28 cellular contexts compared by ENCODE assay signal in genomic region chr11:26578998-26579635, GRCh38. TPM values are rescaled to one million over a fixed set of nuclear protein-coding genes. Genes with fewer than 3 reads are reported as not detected.
A peak's percentile ranks its signal among the peaks of the same experiment; 100 is the strongest.
DNase-seq lines count a peak whose midpoint lies in the region; ATAC-seq, FAIRE-seq and TF ChIP-seq lines count a peak whose summit lies in the region.
"Had no signal": no experiment of that assay in that cellular context is flagged by ENCODE, and none has a peak within 500 bp of the region (broad histone marks: within the 10 kb centered on the region; RNA-seq: fewer than 3 reads in every experiment).

No MANE protein-coding gene starts in this region.

- POLR2A ChIA-PET in A549 (lab: Yijun Ruan, JAX), result no interaction called here
- POLR2A ChIA-PET in RWPE1 (lab: Yijun Ruan, JAX; ENCODE audit: low non-redundant PET), result no interaction called here

- CTCF ChIA-PET in A549 (lab: Yijun Ruan, JAX) (no interaction called here), RWPE1 (lab: Yijun Ruan, JAX) (interaction anchor here (0.5 to 0.6 kb wide), 3 partner anchors 42 to 735 kb away, joined by 3 to 7 read pairs (median 5); no protein-coding TSS in a partner anchor)

- H3K27ac ChIP-seq in A549, result no peak overlapping the region
- no peak overlapping the region for H3K27ac ChIP-seq in RWPE1
- H3K27ac ChIP-seq in hepatocyte, result peak overlapping the region; percentile 32
- H3K27ac ChIP-seq in heart left ventricle, result no peak overlapping the region
- H3K27ac ChIP-seq: brain microvascular endothelial cell, PC-9, prostate gland had no signal

- peaks cover 27% of the 10 kb centered on the region for H3K4me1 ChIP-seq in A549
- no peaks in the 10 kb centered on the region for H3K4me1 ChIP-seq in hepatocyte (ENCODE audit: insufficient read depth)
- H3K4me1 ChIP-seq in heart left ventricle, result no peaks in the 10 kb centered on the region
- H3K4me1 ChIP-seq: prostate gland had no signal

- H3K4me2 ChIP-seq in A549 (peak overlapping the region; percentile 37; the same call in 2 of the 3 replicates), hepatocyte (no peak overlapping the region)
- H3K4me2 ChIP-seq: PC-9 had no signal

- H3K4me3 ChIP-seq in A549, result no peak overlapping the region
- H3K4me3 ChIP-seq in epithelial cell of esophagus (ENCODE audit: low read length), result no peak overlapping the region
- H3K4me3 ChIP-seq in hepatocyte, result no peak overlapping the region
- no peak overlapping the region for H3K4me3 ChIP-seq in heart left ventricle
- H3K4me3 ChIP-seq: PC-9, prostate gland, skin epidermis had no signal

- H2AFZ ChIP-seq in hepatocyte, result no peak overlapping the region
- H2AFZ ChIP-seq: PC-9 had no signal

- TF ChIP-seq CTCF in A549 (IDR thresholded peaks at IDR 0.05) (no peak), RWPE1 (conservative IDR thresholded peaks at IDR 0.05; ENCODE audit: low read depth) (no peak), epithelial cell of esophagus (IDR thresholded peaks at IDR 0.05; ENCODE audit: insufficient read depth, low read depth, low read length, missing control alignments) (no peak), hepatocyte (IDR thresholded peaks at IDR 0.05; ENCODE audit: poor library complexity) (no peak), heart left ventricle (IDR thresholded peaks at IDR 0.05) (no peak)

- TF ChIP-seq RAD21 in A549 (conservative IDR thresholded peaks at IDR 0.05 in 1 of 2, IDR thresholded peaks at IDR 0.05 in 1 of 2), result no peak

- H3K9me2 ChIP-seq in hepatocyte (replicated peaks; ENCODE audit: insufficient read depth), result no peaks in the 10 kb centered on the region

- TF ChIP-seq POLR2A in A549 (IDR thresholded peaks at IDR 0.05; ENCODE audit: low read length) (no peak), heart left ventricle (IDR thresholded peaks at IDR 0.05) (no peak)

- no peaks in the 10 kb centered on the region for H3K79me2 ChIP-seq in hepatocyte

- intact Hi-C loops in heart left ventricle (cut with DNase I), result no loop called here

- no peak for FAIRE-seq in A549 (lab: Jason Lieb, UNC)

- H3K27me3 ChIP-seq in hepatocyte (no peaks in the 10 kb centered on the region), heart left ventricle (no peaks in the 10 kb centered on the region)
- H3K27me3 ChIP-seq: brain microvascular endothelial cell had no signal

- no peak for DNase-seq in A549 (ENCODE audit: low read depth in 1 of 2, low spot score in 1 of 2)
- peak; percentile 46 for DNase-seq in RWPE1 (ENCODE audit: low spot score)
- DNase-seq in epithelial cell of esophagus (ENCODE audit: low read depth), result peak; percentile 83
- no peak for DNase-seq in hepatocyte (ENCODE audit: low spot score)
- no peak for DNase-seq in DMS79 treated with DMSO at 0.1 percent for 48 hours (lab: John Stamatoyannopoulos, UW)
- DNase-seq in heart left ventricle, result no peak
- DNase-seq: 8988T; activated CD4-positive, alpha-beta T cell treated with anti-CD3 and anti-CD28 coated beads, Interleukin-2, amount 10 ng/mL, durations not matched to agents 24 days and 14 days; activated naive CD8-positive, alpha-beta T cell treated with anti-CD3 and anti-CD28 coated beads, Interleukin-2, amount 10 ng/mL, durations not matched to agents 7 days and 5 days; brain microvascular endothelial cell; C1 segment of cervical spinal cord; DMS 273 treated with DMSO at 0.1 percent for 48 hours; GDM1; head of caudate nucleus; immature natural killer cell; KG1; NCI-H1092; NCI-H2029; stimulated activated CD4-positive, alpha-beta T cell treated with anti-CD3 and anti-CD28 coated beads, Interleukin-4, amount 100 ng/mL, for 1 hour; stimulated activated naive CD8-positive, alpha-beta T cell treated with anti-CD3 and anti-CD28 coated beads, Interleukin-15, Interleukin-2, amounts not matched to agents 100 U/mL and 50 U/mL, for 24 hours; trophoblast cell had no signal

- H4K20me1 ChIP-seq in hepatocyte (ENCODE audit: insufficient read depth, poor library complexity, severe bottlenecking), result no peaks in the 10 kb centered on the region

- ATAC-seq in A549, result peak in 1 of 2 experiments; percentile 30; a peak in 1 of 6 replicates
- ATAC-seq in heart left ventricle, result no peak
- ATAC-seq in GM19455 (IDR thresholded peaks at IDR 0.05; ENCODE audit: unreplicated experiment), result no peak
- ATAC-seq in GM19463 (IDR thresholded peaks at IDR 0.05; ENCODE audit: unreplicated experiment), result no peak
- ATAC-seq: activated T-helper 17 cell treated with anti-CD3 and anti-CD28 coated beads, Interleukin-2, amount 50 U/mL, for 72 hours; stimulated activated naive CD8-positive, alpha-beta T cell treated with anti-CD3 and anti-CD28 coated beads, Interleukin-15, Interleukin-2, amounts not matched to agents 100 U/mL and 50 U/mL, for 24 hours had no signal

- no peaks in the 10 kb centered on the region for H3K36me3 ChIP-seq in hepatocyte (replicated peaks; ENCODE audit: insufficient read depth, low read depth)
- H3K36me3 ChIP-seq in heart left ventricle, result no peaks in the 10 kb centered on the region
- H3K36me3 ChIP-seq: brain microvascular endothelial cell, prostate gland had no signal

- H3K9me3 ChIP-seq in A549 (no peaks in the 10 kb centered on the region), hepatocyte (ENCODE audit: low read depth) (no peaks in the 10 kb centered on the region), heart left ventricle (no peaks in the 10 kb centered on the region)
- H3K9me3 ChIP-seq: prostate gland had no signal

- no peak for TF ChIP-seq EP300 in A549 (IDR thresholded peaks at IDR 0.05)

- WGBS in A549 (ENCODE audit: missing lambda C conversion rate), result 3% methylated on average over 1 of the region's 1 CpG
- WGBS in hepatocyte (ENCODE audit: low lambda C conversion rate, missing lambda C conversion rate), result 38% methylated on average over 1 of the region's 1 CpG
- WGBS in heart left ventricle, 4 donors, result 50 to 66% (median 58%) methylated on average over 1 of the region's 1 CpG

TF ChIP-seq in A549, 52 proteins besides CTCF, POLR2A, EP300 and RAD21:
- TF ChIP-seq RCOR1 (IDR thresholded peaks at IDR 0.05; ENCODE audit: low read depth, low read length), result no peak
- TF ChIP-seq CHD2 (IDR thresholded peaks at IDR 0.05; ENCODE audit: low read length, partially characterized antibody), result no peak
- no peak for TF ChIP-seq ZNF302 (CRISPR knock-in tag; IDR thresholded peaks at IDR 0.05)
- no peak for TF ChIP-seq PBX3 (IDR thresholded peaks at IDR 0.05)
- TF ChIP-seq HOXB5 (CRISPR knock-in tag; IDR thresholded peaks at IDR 0.05), result no peak
- TF ChIP-seq JUNB (IDR thresholded peaks at IDR 0.05), result 0 out of 2 replicates have a peak, but pooled peaks have one; percentile 26
- no peak for TF ChIP-seq KDM1A (IDR thresholded peaks at IDR 0.05; ENCODE audit: low read depth)
- TF ChIP-seq FOXS1 (CRISPR knock-in tag; IDR thresholded peaks at IDR 0.05), result no peak

RNA-seq across cellular contexts. Expression of gene MUC15, which starts 7.1 kb away (rescaled TPM):
- polyA plus RNA-seq in A549 (2011; rRNA removed), result not detected in 2 replicates
- polyA plus RNA-seq in A549 (2012; cell fraction: cytosol; rRNA removed), result not detected in 2 replicates
- polyA plus RNA-seq in A549 (2012; cell fraction: nucleus; rRNA removed), result not detected in 2 replicates
- not detected in 3 replicates for polyA plus RNA-seq in A549 (2017; fragmentation: RNase III; extraction: RNeasy Plus Mini Kit Qiagen cat#74134 plus additional on column Dnase treatment)
- polyA minus RNA-seq in A549 (2011; rRNA and poly(A)+ RNA removed), result not detected in 2 replicates
- total RNA-seq in hepatocyte, result 0.32 and 0.73 TPM in 2 replicates
- polyA plus RNA-seq in hepatocyte, result not detected in 2 replicates
- not detected for total RNA-seq in heart left ventricle
- not detected for polyA plus RNA-seq in heart left ventricle
- total RNA-seq: activated CD4-positive, alpha-beta T cell treated with anti-CD3 and anti-CD28 coated beads, Interleukin-2, amount 10 ng/mL, durations not matched to agents 24 days and 14 days; activated naive CD8-positive, alpha-beta T cell treated with anti-CD3 and anti-CD28 coated beads, Interleukin-2, amount 10 ng/mL, durations not matched to agents 7 days and 5 days; activated T-helper 17 cell treated with anti-CD3 and anti-CD28 coated beads, Interleukin-2, amount 50 U/mL, for 72 hours; T-helper 1 cell treated with Interleukin-12 subunit alpha and Interleukin-12 subunit beta and Interleukin-4 antibody, amounts not matched to agents 30 ng/mL and 1 ng/mL, for 36 hours had no signal
- polyA plus RNA-seq: immature natural killer cell had no signal

Comparison
In these comparisons a context has a peak if more than half of its experiments do, and no peak if none do; other contexts are left out.
1. DNase-seq: peak in RWPE1 (single experiment) and epithelial cell of esophagus (single experiment); none in A549 (0 of 2), hepatocyte (single experiment), DMS79 treated with DMSO at 0.1 percent for 48 hours (single experiment) and heart left ventricle (0 of 5).